In the genomic region with DNA sequence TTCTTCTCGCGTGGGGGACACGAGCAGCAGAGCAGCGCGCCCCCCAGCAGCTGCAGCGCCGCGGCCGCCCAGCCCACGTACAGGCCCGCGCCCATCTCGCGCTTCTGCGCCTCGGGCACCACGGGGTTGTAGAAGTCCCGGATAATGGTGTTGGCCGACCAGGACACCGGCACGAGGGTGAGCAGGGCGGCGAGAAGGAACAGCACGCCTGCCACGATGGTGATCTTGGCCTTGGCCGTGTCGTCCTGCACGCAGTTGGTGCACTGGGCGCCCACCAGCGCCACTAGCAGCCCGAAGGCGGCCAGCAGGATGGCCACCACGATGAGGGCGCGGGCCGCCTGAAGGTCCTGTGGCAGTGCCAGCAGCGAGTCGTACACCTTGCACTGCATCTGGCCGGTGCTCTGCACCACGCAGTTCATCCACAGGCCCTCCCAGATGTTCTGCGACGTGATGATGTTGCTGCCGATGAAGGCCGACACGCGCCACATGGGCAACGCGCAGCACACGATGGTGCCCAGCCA, we compare ENCODE assay signal across 11 cellular contexts. TPM values are rescaled to one million over a fixed set of nuclear protein-coding genes. Genes with fewer than 3 reads are reported as not detected.
DNase-seq lines count a peak whose midpoint lies in the region; ATAC-seq, FAIRE-seq and TF ChIP-seq lines count a peak whose summit lies in the region.
"Had no signal": no experiment of that assay in that cellular context is flagged by ENCODE, and none has a peak within 500 bp of the region (broad histone marks: within the 10 kb centered on the region; RNA-seq: fewer than 3 reads in every experiment).

No MANE protein-coding gene starts in this region.

- H3K36me3 ChIP-seq in mucosa of stomach (ENCODE audit: control insufficient read depth, insufficient read depth, low read length) (no peaks in the 10 kb centered on the region), brain microvascular endothelial cell (replicated peaks) (no peaks in the 10 kb centered on the region)
- H3K36me3 ChIP-seq: BLaER1 treated with 17β-estradiol and CSF1 and Interleukin-3, amounts not matched to agents 10 nM and 100 nM; SJCRH30 had no signal

- 95% methylated on average over 38 of the region's 49 CpGs for WGBS in A549 (ENCODE audit: missing lambda C conversion rate)

- ATAC-seq in A549 = peak in 1 of 2 experiments; percentile 5; a peak in 2 of 6 replicates
- ATAC-seq in GM18498 (IDR thresholded peaks at IDR 0.05; ENCODE audit: unreplicated experiment) = no peak

- no peaks in the 10 kb centered on the region for H3K9me3 ChIP-seq in A549
- H3K9me3 ChIP-seq in mucosa of stomach (ENCODE audit: control insufficient read depth, low read length) = no peaks in the 10 kb centered on the region
- H3K9me3 ChIP-seq: SJCRH30 had no signal

- TF ChIP-seq POLR2A in A549 (IDR thresholded peaks at IDR 0.05; ENCODE audit: low read length) = no peak

- H3K9me3 Mint-ChIP-seq in activated CD4-positive, alpha-beta T cell treated with anti-CD3 and anti-CD28 coated beads, Interleukin-2, amount 10 ng/mL, durations not matched to agents 24 days and 14 days = no peaks in the 10 kb centered on the region

- H3K4me3 ChIP-seq in A549 (peak overlapping the region; percentile 51), mucosa of stomach (ENCODE audit: low read length) (no peak overlapping the region), brain microvascular endothelial cell (ENCODE audit: low read depth, low read length) (no peak overlapping the region)
- H3K4me3 ChIP-seq: SJCRH30 had no signal

- DNase-seq in A549 (ENCODE audit: low read depth in 1 of 2, low spot score in 1 of 2) (no peak), ecto neural progenitor cell (ENCODE audit: low spot score) (peak; percentile 54), brain microvascular endothelial cell (no peak), G401 (ENCODE audit: low spot score) (no peak)
- no peak for DNase-seq in activated CD4-positive, alpha-beta T cell treated with anti-CD3 and anti-CD28 coated beads, Interleukin-2, amount 10 ng/mL, durations not matched to agents 24 days and 14 days
- DNase-seq: activated CD4-positive, alpha-beta T cell treated with anti-CD3 and anti-CD28 coated beads, Interleukin-2, amount 50 U/mL, for 1 hour had no signal

- POLR2A ChIA-PET in A549 (lab: Yijun Ruan, JAX) = no interaction called here

- peak overlapping the region; percentile 32 to 84; a peak in 5 of 6 replicates for H3K27ac ChIP-seq in A549
- no peak overlapping the region for H3K27ac ChIP-seq in brain microvascular endothelial cell
- H3K27ac ChIP-seq: BLaER1 treated with 17β-estradiol and CSF1 and Interleukin-3, amounts not matched to agents 10 nM and 100 nM; SJCRH30 had no signal

- H3K27ac Mint-ChIP-seq in activated CD4-positive, alpha-beta T cell treated with anti-CD3 and anti-CD28 coated beads, Interleukin-2, amount 10 ng/mL, durations not matched to agents 24 days and 14 days = no peak overlapping the region

- in situ Hi-C loops in brain microvascular endothelial cell (cut with HindIII; ENCODE audit: low pct_ligation_motif_present, low sequenced_read_pairs) (no loop called here), G401 (cut with HindIII; ENCODE audit: low sequenced_read_pairs) (no loop called here)

- H3K4me1 ChIP-seq in A549 (peaks cover 7% of the 10 kb centered on the region; the same call in 2 of the 3 replicates), mucosa of stomach (ENCODE audit: control insufficient read depth, insufficient read depth, low read length) (peaks cover 19% of the 10 kb centered on the region)
- H3K4me1 ChIP-seq: SJCRH30 had no signal

- TF ChIP-seq EP300 in A549 (IDR thresholded peaks at IDR 0.05) (no peak), Ishikawa (IDR thresholded peaks at IDR 0.05; ENCODE audit: borderline replicate concordance) (no peak)

- peaks cover 55% of the 10 kb centered on the region for H3K27me3 ChIP-seq in mucosa of stomach (ENCODE audit: control insufficient read depth, insufficient read depth, low read length)
- peaks cover 34% of the 10 kb centered on the region for H3K27me3 ChIP-seq in brain microvascular endothelial cell (replicated peaks)
- H3K27me3 ChIP-seq: SJCRH30 had no signal

- H3K4me3 Mint-ChIP-seq in activated CD4-positive, alpha-beta T cell treated with anti-CD3 and anti-CD28 coated beads, Interleukin-2, amount 10 ng/mL, durations not matched to agents 24 days and 14 days = no peak overlapping the region

- H3K27me3 Mint-ChIP-seq in activated CD4-positive, alpha-beta T cell treated with anti-CD3 and anti-CD28 coated beads, Interleukin-2, amount 10 ng/mL, durations not matched to agents 24 days and 14 days = peaks cover 29% of the 10 kb centered on the region

- TF ChIP-seq CTCF in A549 (IDR thresholded peaks at IDR 0.05) = no peak
- no peak for TF ChIP-seq CTCF in brain microvascular endothelial cell (IDR thresholded peaks at IDR 0.05; ENCODE audit: low read depth, low read length, missing control alignments)

- peak overlapping the region; percentile 8 for H3K9ac ChIP-seq in mucosa of stomach (ENCODE audit: low read length)
- H3K9ac ChIP-seq: BLaER1 treated with 17β-estradiol and CSF1 and Interleukin-3, amounts not matched to agents 10 nM and 100 nM had no signal

- peak overlapping the region; percentile 71 for H3K4me2 ChIP-seq in A549

- CTCF ChIA-PET in A549 (lab: Yijun Ruan, JAX) = interaction anchor here (0.9 kb wide), 1 partner anchor 14 kb away, joined by 3 read pairs; no protein-coding TSS in a partner anchor

- intact Hi-C loops in activated CD4-positive, alpha-beta T cell treated with anti-CD3 and anti-CD28 coated beads, Interleukin-2, amount 10 ng/mL, durations not matched to agents 24 days and 14 days (cut with micrococcal nuclease) = no loop called here

- TF ChIP-seq RAD21 in A549 (conservative IDR thresholded peaks at IDR 0.05 in 1 of 2, IDR thresholded peaks at IDR 0.05 in 1 of 2) (no peak), Ishikawa (IDR thresholded peaks at IDR 0.05; ENCODE audit: low read depth) (no peak)

- no peak for FAIRE-seq in A549 (lab: Jason Lieb, UNC)

- peaks cover 3% of the 10 kb centered on the region for H3K4me1 Mint-ChIP-seq in activated CD4-positive, alpha-beta T cell treated with anti-CD3 and anti-CD28 coated beads, Interleukin-2, amount 10 ng/mL, durations not matched to agents 24 days and 14 days

- H3K36me3 Mint-ChIP-seq in activated CD4-positive, alpha-beta T cell treated with anti-CD3 and anti-CD28 coated beads, Interleukin-2, amount 10 ng/mL, durations not matched to agents 24 days and 14 days (ENCODE audit: low read depth) = no peaks in the 10 kb centered on the region

TF ChIP-seq in A549, 52 proteins besides CTCF, POLR2A, EP300 and RAD21 (continues in another document):
- TF ChIP-seq, protein P1, sequence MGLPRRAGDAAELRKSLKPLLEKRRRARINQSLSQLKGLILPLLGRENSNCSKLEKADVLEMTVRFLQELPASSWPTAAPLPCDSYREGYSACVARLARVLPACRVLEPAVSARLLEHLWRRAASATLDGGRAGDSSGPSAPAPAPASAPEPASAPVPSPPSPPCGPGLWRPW (IDR thresholded peaks at IDR 0.05) = no peak
- TF ChIP-seq FOSB (CRISPR knock-in tag; IDR thresholded peaks at IDR 0.05) = no peak
- TF ChIP-seq NR3C1 (IDR thresholded peaks at IDR 0.05) = no peak
- no peak for TF ChIP-seq CBX8 (IDR thresholded peaks at IDR 0.05)
- TF ChIP-seq POLR2AphosphoS2 (conservative IDR thresholded peaks at IDR 0.05; ENCODE audit: low read length) = no peak

TF ChIP-seq in Ishikawa, 13 proteins besides CTCF, POLR2A, EP300 and RAD21:
- no peak for TF ChIP-seq TEAD4 (IDR thresholded peaks at IDR 0.05)
- TF ChIP-seq, protein P2, sequence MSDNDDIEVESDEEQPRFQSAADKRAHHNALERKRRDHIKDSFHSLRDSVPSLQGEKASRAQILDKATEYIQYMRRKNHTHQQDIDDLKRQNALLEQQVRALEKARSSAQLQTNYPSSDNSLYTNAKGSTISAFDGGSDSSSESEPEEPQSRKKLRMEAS (IDR thresholded peaks at IDR 0.05) = peak; percentile 82

RNA-seq across cellular contexts. Expression of a gene that starts 0.5 kb away (rescaled TPM):
- polyA plus RNA-seq in A549 (2011; rRNA removed) (1.2 and 1.7 TPM in 2 replicates), A549 (2017; fragmentation: RNase III; extraction: RNeasy Plus Mini Kit Qiagen cat#74134 plus additional on column Dnase treatment) (2.0 to 2.6 TPM (median 2.0 TPM) in 3 replicates)
- polyA plus RNA-seq in A549 (2012; cell fraction: cytosol; rRNA removed) = 4.5 and 6.5 TPM in 2 replicates
- polyA plus RNA-seq in A549 (2012; cell fraction: nucleus; rRNA removed) = 6.5 and 10.8 TPM in 2 replicates
- 0.39 and 0.95 TPM in 2 replicates for polyA minus RNA-seq in A549 (2011; rRNA and poly(A)+ RNA removed)
- total RNA-seq in activated CD4-positive, alpha-beta T cell treated with anti-CD3 and anti-CD28 coated beads, Interleukin-2, amount 10 ng/mL, durations not matched to agents 24 days and 14 days = not detected in 2 replicates
- not detected in 2 replicates for total RNA-seq in G401 (2014; rRNA removed; shearing (Covaris generic))
- total RNA-seq: SJCRH30 had no signal

RNA-seq across cellular contexts. Expression of a gene that starts 30.9 kb away (rescaled TPM):
- polyA plus RNA-seq in A549 (2011; rRNA removed) (8.1 and 10.4 TPM in 2 replicates), A549 (2017; fragmentation: RNase III; extraction: RNeasy Plus Mini Kit Qiagen cat#74134 plus additional on column Dnase treatment) (13.7 to 15.2 TPM (median 15.1 TPM) in 3 replicates)
- 29.2 and 33.7 TPM in 2 replicates for polyA plus RNA-seq in A549 (2012; cell fraction: cytosol; rRNA removed)
- polyA plus RNA-seq in A549 (2012; cell fraction: nucleus; rRNA removed) = 36.0 and 40.6 TPM in 2 replicates
- polyA minus RNA-seq in A549 (2011; rRNA and poly(A)+ RNA removed) = 14.5 and 18.2 TPM in 2 replicates
- total RNA-seq in activated CD4-positive, alpha-beta T cell treated with anti-CD3 and anti-CD28 coated beads, Interleukin-2, amount 10 ng/mL, durations not matched to agents 24 days and 14 days = 20.8 and 23.0 TPM in 2 replicates
- total RNA-seq in G401 (2014; rRNA removed; shearing (Covaris generic)) = 34.2 and 41.1 TPM in 2 replicates

RNA-seq across cellular contexts. Expression of a gene that starts 50.1 kb away (rescaled TPM):
- polyA plus RNA-seq in A549 (2011; rRNA removed) (72.9 and 81.7 TPM in 2 replicates), A549 (2017; fragmentation: RNase III; extraction: RNeasy Plus Mini Kit Qiagen cat#74134 plus additional on column Dnase treatment) (48.3 to 59.0 TPM (median 49.2 TPM) in 3 replicates)
- 83.3 and 90.6 TPM in 2 replicates for polyA plus RNA-seq in A549 (2012; cell fraction: cytosol; rRNA removed)
- 316 and 405 TPM in 2 replicates for polyA plus RNA-seq in A549 (2012; cell fraction: nucleus; rRNA removed)
- polyA minus RNA-seq in A549 (2011; rRNA and poly(A)+ RNA removed) = 53.0 and 59.8 TPM in 2 replicates
- 19.0 and 19.4 TPM in 2 replicates for total RNA-seq in activated CD4-positive, alpha-beta T cell treated with anti-CD3 and anti-CD28 coated beads, Interleukin-2, amount 10 ng/mL, durations not matched to agents 24 days and 14 days
- total RNA-seq in G401 (2014; rRNA removed; shearing (Covaris generic)) = 2.5 and 6.5 TPM in 2 replicates
